In genomic region chr16:8708546-8708945, GRCh38 we compare ENCODE assay signal across 20 cellular contexts. TPM values are rescaled to one million over a fixed set of nuclear protein-coding genes. Genes with fewer than 3 reads are reported as not detected.
DNase-seq lines count a peak whose midpoint lies in the region; ATAC-seq lines count a peak whose summit lies in the region.
"Had no signal": no experiment of that assay in that cellular context is flagged by ENCODE, and none has a peak within 500 bp of the region (broad histone marks: within the 10 kb centered on the region; RNA-seq: fewer than 3 reads in every experiment).

No MANE protein-coding gene starts in this region.

- DNase-seq in NCI-H446 (lab: John Stamatoyannopoulos, UW) = peak; percentile 1 to 28
- no peak for DNase-seq in NCI-H446 treated with DMSO at 0.1 percent for 48 hours (lab: John Stamatoyannopoulos, UW)
- DNase-seq in NCI-H1694 (lab: John Stamatoyannopoulos, UW) = peak; percentile 54
- DNase-seq in NCI-H2171 treated with DMSO at 0.1 percent for 48 hours (lab: John Stamatoyannopoulos, UW) = peak; percentile 58
- DNase-seq in cerebellar cortex (ENCODE audit: low spot score) = peak; percentile 89
- DNase-seq in COLO829 (ENCODE audit: low spot score) = no peak
- no peak for DNase-seq in left cardiac atrium
- no peak for DNase-seq in NAMALWA (ENCODE audit: low spot score)
- DNase-seq: 8988T; ACHN; Caco-2; CD4-positive, alpha-beta memory T cell; DMS53; DND-41; GDM1; GM23248; H7; HCEC 1CT had no signal

- intact Hi-C loops in left cardiac atrium (cut with DNase I) = no loop called here

- no peak for ATAC-seq in left cardiac atrium
- ATAC-seq: A549, GM12878 had no signal

RNA-seq across cellular contexts. Expression of gene ABAT, which starts 34.1 kb away (rescaled TPM):
- 1 to 10 TPM; 4.2 to 5.0 TPM for total RNA-seq in left cardiac atrium

Comparison
In these comparisons a context has a peak if more than half of its experiments do, and no peak if none do; other contexts are left out.
1. DNase-seq: peak in NCI-H446 (2 of 2), NCI-H1694 (single experiment), NCI-H2171 treated with DMSO at 0.1 percent for 48 hours (single experiment) and cerebellar cortex (single experiment); none in NCI-H446 treated with DMSO at 0.1 percent for 48 hours (single experiment), COLO829 (single experiment), left cardiac atrium (single experiment) and NAMALWA (single experiment).